Comparison of ENCODE assay signal across 1 cellular context in the genomic region with DNA sequence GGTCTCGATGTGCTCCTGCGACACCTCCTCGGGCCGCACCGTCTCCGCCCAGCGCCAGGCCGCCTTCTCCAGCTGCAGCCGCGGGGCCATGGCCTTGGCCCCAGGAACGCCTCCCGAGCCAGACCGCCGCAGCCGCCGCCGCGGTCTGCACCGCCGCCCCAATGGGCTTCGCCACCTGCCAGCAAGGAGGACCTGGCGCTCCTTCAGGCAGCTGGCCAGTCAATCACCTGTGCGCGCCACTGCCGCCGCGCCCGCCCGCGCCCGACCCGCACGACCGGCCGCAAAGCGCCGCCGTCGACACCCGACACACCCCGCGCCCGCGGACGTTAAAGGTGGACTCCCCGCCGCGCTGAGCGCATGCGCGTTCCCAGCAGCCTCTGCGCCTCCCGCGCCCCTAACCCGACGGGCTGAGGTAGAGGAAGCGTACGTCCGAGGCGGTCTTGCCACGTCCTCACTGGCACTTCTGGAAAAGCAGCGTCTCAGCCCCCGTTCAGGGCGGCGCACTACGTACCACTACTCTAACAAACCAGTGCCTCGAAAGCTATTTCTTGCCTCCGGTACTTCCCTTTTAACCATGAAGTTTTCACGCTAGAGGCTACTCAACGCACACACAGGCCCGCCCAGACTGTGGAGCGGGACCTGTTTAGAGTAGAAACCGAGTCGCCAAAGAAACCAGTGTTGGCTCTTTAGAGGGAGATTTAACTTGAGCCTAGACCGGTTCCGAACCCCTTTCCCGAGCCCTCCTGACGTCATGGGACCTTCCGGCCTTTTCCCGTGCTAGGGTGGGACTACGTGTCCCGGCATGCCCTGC.
TF ChIP-seq lines count a peak whose summit lies in the region.

A gene with protein sequence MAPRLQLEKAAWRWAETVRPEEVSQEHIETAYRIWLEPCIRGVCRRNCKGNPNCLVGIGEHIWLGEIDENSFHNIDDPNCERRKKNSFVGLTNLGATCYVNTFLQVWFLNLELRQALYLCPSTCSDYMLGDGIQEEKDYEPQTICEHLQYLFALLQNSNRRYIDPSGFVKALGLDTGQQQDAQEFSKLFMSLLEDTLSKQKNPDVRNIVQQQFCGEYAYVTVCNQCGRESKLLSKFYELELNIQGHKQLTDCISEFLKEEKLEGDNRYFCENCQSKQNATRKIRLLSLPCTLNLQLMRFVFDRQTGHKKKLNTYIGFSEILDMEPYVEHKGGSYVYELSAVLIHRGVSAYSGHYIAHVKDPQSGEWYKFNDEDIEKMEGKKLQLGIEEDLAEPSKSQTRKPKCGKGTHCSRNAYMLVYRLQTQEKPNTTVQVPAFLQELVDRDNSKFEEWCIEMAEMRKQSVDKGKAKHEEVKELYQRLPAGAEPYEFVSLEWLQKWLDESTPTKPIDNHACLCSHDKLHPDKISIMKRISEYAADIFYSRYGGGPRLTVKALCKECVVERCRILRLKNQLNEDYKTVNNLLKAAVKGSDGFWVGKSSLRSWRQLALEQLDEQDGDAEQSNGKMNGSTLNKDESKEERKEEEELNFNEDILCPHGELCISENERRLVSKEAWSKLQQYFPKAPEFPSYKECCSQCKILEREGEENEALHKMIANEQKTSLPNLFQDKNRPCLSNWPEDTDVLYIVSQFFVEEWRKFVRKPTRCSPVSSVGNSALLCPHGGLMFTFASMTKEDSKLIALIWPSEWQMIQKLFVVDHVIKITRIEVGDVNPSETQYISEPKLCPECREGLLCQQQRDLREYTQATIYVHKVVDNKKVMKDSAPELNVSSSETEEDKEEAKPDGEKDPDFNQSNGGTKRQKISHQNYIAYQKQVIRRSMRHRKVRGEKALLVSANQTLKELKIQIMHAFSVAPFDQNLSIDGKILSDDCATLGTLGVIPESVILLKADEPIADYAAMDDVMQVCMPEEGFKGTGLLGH (minus strand): TSS at position 282 of the 811 bp plus-strand sequence. CDS start 192 bp downstream, at position 90.

TF ChIP-seq in HepG2, 621 proteins besides CTCF, POLR2A, EP300 and RAD21 (continued from another document and continues in another):
- TF ChIP-seq PBX2 (CRISPR knock-in tag; IDR thresholded peaks at IDR 0.05) (no peak; the same call in 1 of the 2 replicates), RCOR2 (CRISPR knock-in tag; IDR thresholded peaks at IDR 0.05) (0 out of 2 replicates have a peak, but pooled peaks have one; percentile 61), RBAK (CRISPR knock-in tag; IDR thresholded peaks at IDR 0.05) (no peak), SMAD3 (CRISPR knock-in tag; IDR thresholded peaks at IDR 0.05) (peak; percentile 12), ZSCAN9 (CRISPR knock-in tag; IDR thresholded peaks at IDR 0.05; ENCODE audit: borderline replicate concordance) (peak; percentile 61; the same call in 1 of the 2 replicates), HIVEP1 (CRISPR knock-in tag; IDR thresholded peaks at IDR 0.05) (peak; percentile 67; the same call in 1 of the 2 replicates), ZNF562 (CRISPR knock-in tag; IDR thresholded peaks at IDR 0.05; ENCODE audit: borderline replicate concordance) (no peak), FOXO1 (CRISPR knock-in tag; IDR thresholded peaks at IDR 0.05) (no peak), IKZF1 (IDR thresholded peaks at IDR 0.05) (no peak), GPBP1L1 (CRISPR knock-in tag; IDR thresholded peaks at IDR 0.05) (no peak), MAFG (CRISPR knock-in tag; IDR thresholded peaks at IDR 0.05) (no peak), ZNF101 (CRISPR knock-in tag; IDR thresholded peaks at IDR 0.05; ENCODE audit: borderline replicate concordance, low read depth) (no peak), ATF2 (CRISPR knock-in tag; IDR thresholded peaks at IDR 0.05) (peak; percentile 96), HNRNPUL1 (IDR thresholded peaks at IDR 0.05; ENCODE audit: low read depth, low read length) (no peak), ERF (CRISPR knock-in tag; IDR thresholded peaks at IDR 0.05) (peak; percentile 85), ZNF205 (CRISPR knock-in tag; IDR thresholded peaks at IDR 0.05) (peak; percentile 67; the same call in 1 of the 2 replicates), ZNF232 (CRISPR knock-in tag; IDR thresholded peaks at IDR 0.05; ENCODE audit: borderline replicate concordance) (peak; percentile 35), KLF16 (CRISPR knock-in tag; IDR thresholded peaks at IDR 0.05) (0 out of 4 replicates have a peak, but pooled peaks of 1 of the 2 experiments have one; percentile 90), NRL (CRISPR knock-in tag; IDR thresholded peaks at IDR 0.05; ENCODE audit: borderline replicate concordance) (0 out of 2 replicates have a peak, but pooled peaks have one; percentile 31), ZNF10 (CRISPR knock-in tag; IDR thresholded peaks at IDR 0.05; ENCODE audit: borderline replicate concordance, low read depth) (no peak), AKAP8 (CRISPR knock-in tag; IDR thresholded peaks at IDR 0.05) (no peak; the same call in 1 of the 2 replicates), ONECUT2 (CRISPR knock-in tag; IDR thresholded peaks at IDR 0.05) (peak; percentile 11; the same call in 1 of the 2 replicates), HNRNPL (IDR thresholded peaks at IDR 0.05; ENCODE audit: low read depth, low read length) (0 out of 2 replicates have a peak, but pooled peaks have one; percentile 44), NFE2L2 (IDR thresholded peaks at IDR 0.05; ENCODE audit: low read length) (no peak; the same call in 1 of the 2 replicates)
- TF ChIP-seq, protein P1, sequence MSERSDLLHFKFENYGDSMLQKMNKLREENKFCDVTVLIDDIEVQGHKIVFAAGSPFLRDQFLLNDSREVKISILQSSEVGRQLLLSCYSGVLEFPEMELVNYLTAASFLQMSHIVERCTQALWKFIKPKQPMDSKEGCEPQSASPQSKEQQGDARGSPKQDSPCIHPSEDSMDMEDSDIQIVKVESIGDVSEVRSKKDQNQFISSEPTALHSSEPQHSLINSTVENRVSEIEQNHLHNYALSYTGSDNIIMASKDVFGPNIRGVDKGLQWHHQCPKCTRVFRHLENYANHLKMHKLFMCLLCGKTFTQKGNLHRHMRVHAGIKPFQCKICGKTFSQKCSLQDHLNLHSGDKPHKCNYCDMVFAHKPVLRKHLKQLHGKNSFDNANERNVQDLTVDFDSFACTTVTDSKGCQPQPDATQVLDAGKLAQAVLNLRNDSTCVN (CRISPR knock-in tag; IDR thresholded peaks at IDR 0.05; ENCODE audit: borderline replicate concordance) = peak; percentile 76; the same call in 1 of the 2 replicates
- TF ChIP-seq, protein P2, sequence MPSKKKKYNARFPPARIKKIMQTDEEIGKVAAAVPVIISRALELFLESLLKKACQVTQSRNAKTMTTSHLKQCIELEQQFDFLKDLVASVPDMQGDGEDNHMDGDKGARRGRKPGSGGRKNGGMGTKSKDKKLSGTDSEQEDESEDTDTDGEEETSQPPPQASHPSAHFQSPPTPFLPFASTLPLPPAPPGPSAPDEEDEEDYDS (CRISPR knock-in tag; IDR thresholded peaks at IDR 0.05) = peak; percentile 81
- TF ChIP-seq, protein P3, sequence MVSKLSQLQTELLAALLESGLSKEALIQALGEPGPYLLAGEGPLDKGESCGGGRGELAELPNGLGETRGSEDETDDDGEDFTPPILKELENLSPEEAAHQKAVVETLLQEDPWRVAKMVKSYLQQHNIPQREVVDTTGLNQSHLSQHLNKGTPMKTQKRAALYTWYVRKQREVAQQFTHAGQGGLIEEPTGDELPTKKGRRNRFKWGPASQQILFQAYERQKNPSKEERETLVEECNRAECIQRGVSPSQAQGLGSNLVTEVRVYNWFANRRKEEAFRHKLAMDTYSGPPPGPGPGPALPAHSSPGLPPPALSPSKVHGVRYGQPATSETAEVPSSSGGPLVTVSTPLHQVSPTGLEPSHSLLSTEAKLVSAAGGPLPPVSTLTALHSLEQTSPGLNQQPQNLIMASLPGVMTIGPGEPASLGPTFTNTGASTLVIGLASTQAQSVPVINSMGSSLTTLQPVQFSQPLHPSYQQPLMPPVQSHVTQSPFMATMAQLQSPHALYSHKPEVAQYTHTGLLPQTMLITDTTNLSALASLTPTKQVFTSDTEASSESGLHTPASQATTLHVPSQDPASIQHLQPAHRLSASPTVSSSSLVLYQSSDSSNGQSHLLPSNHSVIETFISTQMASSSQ (IDR thresholded peaks at IDR 0.05; ENCODE audit: low read depth) = no peak
- TF ChIP-seq, protein P3 (CRISPR knock-in tag; IDR thresholded peaks at IDR 0.05; ENCODE audit: borderline replicate concordance) = no peak; the same call in 1 of the 2 replicates
- TF ChIP-seq, protein P4, sequence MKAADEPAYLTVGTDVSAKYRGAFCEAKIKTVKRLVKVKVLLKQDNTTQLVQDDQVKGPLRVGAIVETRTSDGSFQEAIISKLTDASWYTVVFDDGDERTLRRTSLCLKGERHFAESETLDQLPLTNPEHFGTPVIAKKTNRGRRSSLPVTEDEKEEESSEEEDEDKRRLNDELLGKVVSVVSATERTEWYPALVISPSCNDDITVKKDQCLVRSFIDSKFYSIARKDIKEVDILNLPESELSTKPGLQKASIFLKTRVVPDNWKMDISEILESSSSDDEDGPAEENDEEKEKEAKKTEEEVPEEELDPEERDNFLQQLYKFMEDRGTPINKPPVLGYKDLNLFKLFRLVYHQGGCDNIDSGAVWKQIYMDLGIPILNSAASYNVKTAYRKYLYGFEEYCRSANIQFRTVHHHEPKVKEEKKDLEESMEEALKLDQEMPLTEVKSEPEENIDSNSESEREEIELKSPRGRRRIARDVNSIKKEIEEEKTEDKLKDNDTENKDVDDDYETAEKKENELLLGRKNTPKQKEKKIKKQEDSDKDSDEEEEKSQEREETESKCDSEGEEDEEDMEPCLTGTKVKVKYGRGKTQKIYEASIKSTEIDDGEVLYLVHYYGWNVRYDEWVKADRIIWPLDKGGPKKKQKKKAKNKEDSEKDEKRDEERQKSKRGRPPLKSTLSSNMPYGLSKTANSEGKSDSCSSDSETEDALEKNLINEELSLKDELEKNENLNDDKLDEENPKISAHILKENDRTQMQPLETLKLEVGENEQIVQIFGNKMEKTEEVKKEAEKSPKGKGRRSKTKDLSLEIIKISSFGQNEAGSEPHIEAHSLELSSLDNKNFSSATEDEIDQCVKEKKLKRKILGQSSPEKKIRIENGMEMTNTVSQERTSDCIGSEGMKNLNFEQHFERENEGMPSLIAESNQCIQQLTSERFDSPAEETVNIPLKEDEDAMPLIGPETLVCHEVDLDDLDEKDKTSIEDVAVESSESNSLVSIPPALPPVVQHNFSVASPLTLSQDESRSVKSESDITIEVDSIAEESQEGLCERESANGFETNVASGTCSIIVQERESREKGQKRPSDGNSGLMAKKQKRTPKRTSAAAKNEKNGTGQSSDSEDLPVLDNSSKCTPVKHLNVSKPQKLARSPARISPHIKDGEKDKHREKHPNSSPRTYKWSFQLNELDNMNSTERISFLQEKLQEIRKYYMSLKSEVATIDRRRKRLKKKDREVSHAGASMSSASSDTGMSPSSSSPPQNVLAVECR (CRISPR knock-in tag; IDR thresholded peaks at IDR 0.05; ENCODE audit: borderline replicate concordance) = peak; percentile 87
- TF ChIP-seq, protein P5, sequence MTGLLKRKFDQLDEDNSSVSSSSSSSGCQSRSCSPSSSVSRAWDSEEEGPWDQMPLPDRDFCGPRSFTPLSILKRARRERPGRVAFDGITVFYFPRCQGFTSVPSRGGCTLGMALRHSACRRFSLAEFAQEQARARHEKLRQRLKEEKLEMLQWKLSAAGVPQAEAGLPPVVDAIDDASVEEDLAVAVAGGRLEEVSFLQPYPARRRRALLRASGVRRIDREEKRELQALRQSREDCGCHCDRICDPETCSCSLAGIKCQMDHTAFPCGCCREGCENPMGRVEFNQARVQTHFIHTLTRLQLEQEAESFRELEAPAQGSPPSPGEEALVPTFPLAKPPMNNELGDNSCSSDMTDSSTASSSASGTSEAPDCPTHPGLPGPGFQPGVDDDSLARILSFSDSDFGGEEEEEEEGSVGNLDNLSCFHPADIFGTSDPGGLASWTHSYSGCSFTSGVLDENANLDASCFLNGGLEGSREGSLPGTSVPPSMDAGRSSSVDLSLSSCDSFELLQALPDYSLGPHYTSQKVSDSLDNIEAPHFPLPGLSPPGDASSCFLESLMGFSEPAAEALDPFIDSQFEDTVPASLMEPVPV (CRISPR knock-in tag; IDR thresholded peaks at IDR 0.05) = no peak
- TF ChIP-seq, protein P6, sequence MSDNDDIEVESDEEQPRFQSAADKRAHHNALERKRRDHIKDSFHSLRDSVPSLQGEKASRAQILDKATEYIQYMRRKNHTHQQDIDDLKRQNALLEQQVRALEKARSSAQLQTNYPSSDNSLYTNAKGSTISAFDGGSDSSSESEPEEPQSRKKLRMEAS (IDR thresholded peaks at IDR 0.05) = peak; percentile 77
